Comparison of ENCODE assay signal across 16 cellular contexts in genomic region chr4:42359686-42360085, GRCh38. TPM values are rescaled to one million over a fixed set of nuclear protein-coding genes. Genes with fewer than 3 reads are reported as not detected.
DNase-seq lines count a peak whose midpoint lies in the region; ATAC-seq and TF ChIP-seq lines count a peak whose summit lies in the region.
"Had no signal": no experiment of that assay in that cellular context is flagged by ENCODE, and none has a peak within 500 bp of the region (broad histone marks: within the 10 kb centered on the region; RNA-seq: fewer than 3 reads in every experiment).

No MANE protein-coding gene starts in this region.

- H4K8ac ChIP-seq in IMR-90 (ENCODE audit: low read depth in 2 of 2, low read length in 2 of 2) (no peak overlapping the region), mesenchymal stem cell (ENCODE audit: low read length) (no peak overlapping the region)

- H3K4me3 ChIP-seq in IMR-90 (ENCODE audit: insufficient read depth, low read depth, low read length) (peak overlapping the region; percentile 41), mesenchymal stem cell (ENCODE audit: insufficient read depth in 1 of 2, low read depth in 1 of 2, low read length in 2 of 2) (peak overlapping the region in 1 of 2 experiments; percentile 78)
- H3K4me3 ChIP-seq: SJCRH30 had no signal

- no peak overlapping the region for H3K27ac Mint-ChIP-seq in T-cell
- H3K27ac Mint-ChIP-seq in CD4-positive, alpha-beta T cell = no peak overlapping the region
- H3K27ac Mint-ChIP-seq: activated naive CD8-positive, alpha-beta T cell treated with anti-CD3 and anti-CD28 coated beads for 36 hours; progenitor cell of endocrine pancreas had no signal

- H2BK15ac ChIP-seq in IMR-90 (ENCODE audit: low read depth, low read length) (no peak overlapping the region), mesenchymal stem cell (ENCODE audit: low read depth, poor library complexity, severe bottlenecking) (no peak overlapping the region)

- H2BK20ac ChIP-seq in IMR-90 (ENCODE audit: low read depth, low read length) = no peak overlapping the region

- WGBS in IMR-90 (ENCODE audit: extremely low coverage in 2 of 2, insufficient read length in 1 of 2), 2 experiments = no CpG with 5 or more reads among the region's 5 CpGs
- 89% methylated on average over 5 of the region's 5 CpGs for WGBS in mesenchymal stem cell

- H3K4me1 Mint-ChIP-seq in T-cell = peaks cover 0 to 9% (median 2%) of the 10 kb centered on the region in 3 donors
- no peaks in the 10 kb centered on the region for H3K4me1 Mint-ChIP-seq in CD4-positive, alpha-beta T cell (ENCODE audit: low read depth)

- no peak overlapping the region for H3K23ac ChIP-seq in IMR-90 (ENCODE audit: low read depth, low read length)
- H3K23ac ChIP-seq in mesenchymal stem cell (ENCODE audit: low read length in 2 of 2) = no peak overlapping the region

- H2BK5ac ChIP-seq in IMR-90 (ENCODE audit: low read depth, low read length, poor library complexity, severe bottlenecking) (no peak overlapping the region), mesenchymal stem cell (ENCODE audit: low read depth, low read length, poor library complexity, severe bottlenecking) (no peak overlapping the region)

- peak; percentile 11 for DNase-seq in A172 (ENCODE audit: low spot score)
- DNase-seq in IMR-90 = peak; percentile 45
- peak; percentile 15 for DNase-seq in dermis blood vessel endothelial cell
- no peak for DNase-seq in mesenchymal stem cell
- no peak for DNase-seq in T-cell
- no peak for DNase-seq in CD4-positive, alpha-beta T cell
- DNase-seq: activated naive CD8-positive, alpha-beta T cell treated with anti-CD3 and anti-CD28 coated beads for 36 hours; activated T-cell treated with anti-CD3 and anti-CD28 coated beads, Interleukin-2, amount 50 U/mL, for 4 hours; left colon; naive B cell; NCI-H1105; SJCRH30 had no signal

- intact Hi-C loops in IMR-90 (cut with micrococcal nuclease) = no loop called here
- intact Hi-C loops in CD4-positive, alpha-beta T cell (cut with DNase I, micrococcal nuclease) = no loop called here

- H2BK12ac ChIP-seq in mesenchymal stem cell (ENCODE audit: low read length in 2 of 2) = no peak overlapping the region

- ATAC-seq in IMR-90 (ENCODE audit: low read depth) = peak; percentile 69
- ATAC-seq in T-cell (replicated peaks in 1 of 4) = no peak
- no peak for ATAC-seq in CD4-positive, alpha-beta T cell (ENCODE audit: poor library complexity)
- ATAC-seq in HG02884 (IDR thresholded peaks at IDR 0.05; ENCODE audit: unreplicated experiment) = no peak
- no peak for ATAC-seq in GM19463 (IDR thresholded peaks at IDR 0.05; ENCODE audit: unreplicated experiment)
- ATAC-seq: activated T-cell treated with anti-CD3 and anti-CD28 coated beads, Interleukin-2, amount 50 U/mL, for 4 hours; left colon had no signal

- BruUV-seq in IMR-90 (replicated peaks; lab: Mats Ljungman, UMichigan) = no TSS peak

- H2AFZ ChIP-seq in IMR-90 (replicated peaks; ENCODE audit: low read length, poor library complexity) (no peak overlapping the region), mesenchymal stem cell (ENCODE audit: low read depth, low read length) (no peak overlapping the region)

- H3K14ac ChIP-seq in IMR-90 (replicated peaks; ENCODE audit: low read depth, low read length) (no peak overlapping the region), mesenchymal stem cell (ENCODE audit: low read length in 2 of 2) (no peak overlapping the region)

- peak overlapping the region; percentile 61; the same call in 1 of the 2 replicates for H3K18ac ChIP-seq in IMR-90 (ENCODE audit: low read depth, low read length)
- no peak overlapping the region for H3K18ac ChIP-seq in mesenchymal stem cell (ENCODE audit: low read depth in 1 of 2, low read length in 2 of 2)

- no peak overlapping the region for H3K56ac ChIP-seq in IMR-90 (ENCODE audit: extremely low read depth, insufficient read depth, low read length)

- H3K9me1 ChIP-seq in IMR-90 (ENCODE audit: insufficient read depth, low read length) = no peaks in the 10 kb centered on the region

- no peak overlapping the region for H4K91ac ChIP-seq in IMR-90 (ENCODE audit: insufficient read depth, low read depth, low read length)
- H4K91ac ChIP-seq in mesenchymal stem cell (ENCODE audit: low read length) = no peak overlapping the region

- H3K27ac ChIP-seq in IMR-90 (ENCODE audit: insufficient read depth, low read length) = peak overlapping the region; percentile 70; the same call in 1 of the 2 replicates
- H3K27ac ChIP-seq in mesenchymal stem cell (ENCODE audit: low read length, poor library complexity, severe bottlenecking) = no peak overlapping the region
- no peak overlapping the region for H3K27ac ChIP-seq in CD4-positive, alpha-beta T cell (ENCODE audit: low read depth, low read length)
- H3K27ac ChIP-seq: SJCRH30 had no signal

- peaks cover 2% of the 10 kb centered on the region for H3K9me3 ChIP-seq in IMR-90 (ENCODE audit: control insufficient read depth, insufficient read depth, low read length)
- no peaks in the 10 kb centered on the region for H3K9me3 ChIP-seq in mesenchymal stem cell (ENCODE audit: control insufficient read depth, low read length)
- no peaks in the 10 kb centered on the region for H3K9me3 ChIP-seq in CD4-positive, alpha-beta T cell (ENCODE audit: control insufficient read depth, low read length)
- H3K9me3 ChIP-seq: SJCRH30 had no signal

- H3K36me3 Mint-ChIP-seq in T-cell = no peaks in the 10 kb centered on the region
- no peaks in the 10 kb centered on the region for H3K36me3 Mint-ChIP-seq in CD4-positive, alpha-beta T cell (ENCODE audit: low read depth)
- H3K36me3 Mint-ChIP-seq: activated naive CD8-positive, alpha-beta T cell treated with anti-CD3 and anti-CD28 coated beads for 36 hours; naive B cell had no signal

- no peaks in the 10 kb centered on the region for H3K27me3 ChIP-seq in IMR-90 (ENCODE audit: control insufficient read depth, insufficient read depth, low read length)
- no peaks in the 10 kb centered on the region for H3K27me3 ChIP-seq in mesenchymal stem cell (ENCODE audit: control insufficient read depth in 1 of 2, insufficient read depth in 1 of 2, low read length in 2 of 2)
- peaks cover 10% of the 10 kb centered on the region for H3K27me3 ChIP-seq in CD4-positive, alpha-beta T cell (ENCODE audit: control insufficient read depth, insufficient read depth, low read length)

- TF ChIP-seq POLR2A in IMR-90 (IDR thresholded peaks at IDR 0.05; ENCODE audit: low read depth, low read length) = no peak

- dilution Hi-C loops in IMR-90 (cut with HindIII; ENCODE audit: low sequenced_read_pairs, unreplicated experiment) = no loop called here

- TF ChIP-seq CTCF in IMR-90 (conservative IDR thresholded peaks at IDR 0.05; ENCODE audit: low read depth, low read length) = no peak
- TF ChIP-seq CTCF in CD4-positive, alpha-beta T cell (IDR thresholded peaks at IDR 0.05) = no peak

- H3K4me2 ChIP-seq in IMR-90 (ENCODE audit: low read depth, low read length) (peak overlapping the region; percentile 82), mesenchymal stem cell (ENCODE audit: low read length, poor library complexity, severe bottlenecking) (no peak overlapping the region)

- H4K20me1 ChIP-seq in IMR-90 (ENCODE audit: insufficient read depth, low read length) = no peaks in the 10 kb centered on the region

- in situ Hi-C loops in IMR-90 (cut with MboI; ENCODE audit: low sequenced_read_pairs) = no loop called here

- peaks cover 0 to 4% (median 3%) of the 10 kb centered on the region in 3 donors for H3K9me3 Mint-ChIP-seq in T-cell
- no peaks in the 10 kb centered on the region for H3K9me3 Mint-ChIP-seq in CD4-positive, alpha-beta T cell
- H3K9me3 Mint-ChIP-seq: activated naive CD8-positive, alpha-beta T cell treated with anti-CD3 and anti-CD28 coated beads for 36 hours had no signal

- H3K4ac ChIP-seq in IMR-90 (ENCODE audit: low read depth, low read length) (no peak overlapping the region), mesenchymal stem cell (ENCODE audit: low read depth in 1 of 2, low read length in 2 of 2) (no peak overlapping the region)

- no peak overlapping the region; the same call in 1 of the 2 replicates for H4K5ac ChIP-seq in IMR-90 (ENCODE audit: low read depth, low read length)

- H3K36me3 ChIP-seq in IMR-90 (ENCODE audit: control insufficient read depth, insufficient read depth, low read length) (no peaks in the 10 kb centered on the region), mesenchymal stem cell (ENCODE audit: control insufficient read depth in 1 of 2, insufficient read depth in 2 of 2, low read depth in 1 of 2, low read length in 2 of 2) (no peaks in the 10 kb centered on the region)
- H3K36me3 ChIP-seq: SJCRH30 had no signal

- CTCF ChIA-PET in IMR-90 (lab: Yijun Ruan, JAX) (interaction anchor here (0.9 to 1.1 kb wide), 2 partner anchors 12 to 77 kb away, joined by 4 to 5 read pairs; no protein-coding TSS in a partner anchor), T-cell (lab: Charles Lee) (no interaction called here)
- CTCF ChIA-PET in CD4-positive, alpha-beta T cell (lab: Charles Lee) = no interaction called here

- H3K9ac ChIP-seq in IMR-90 (ENCODE audit: low read depth, low read length) (peak overlapping the region; percentile 66), mesenchymal stem cell (ENCODE audit: low read length) (peak overlapping the region; percentile 82)

- H3K79me1 ChIP-seq in IMR-90 (ENCODE audit: low read depth in 1 of 2, low read length in 2 of 2) = no peaks in the 10 kb centered on the region
- no peaks in the 10 kb centered on the region for H3K79me1 ChIP-seq in mesenchymal stem cell (replicated peaks; ENCODE audit: low read length, poor library complexity, severe bottlenecking)

- peaks cover 34 to 37% of the 10 kb centered on the region in 2 donors for H3K27me3 Mint-ChIP-seq in T-cell
- H3K27me3 Mint-ChIP-seq in CD4-positive, alpha-beta T cell = peaks cover 41% of the 10 kb centered on the region

- no peak overlapping the region for H2AK9ac ChIP-seq in IMR-90 (replicated peaks; ENCODE audit: low read depth, low read length, poor library complexity)

- no peak for TF ChIP-seq RAD21 in IMR-90 (IDR thresholded peaks at IDR 0.05; ENCODE audit: low read length)

- H2BK120ac ChIP-seq in IMR-90 (ENCODE audit: low read depth, low read length) (no peak overlapping the region), mesenchymal stem cell (ENCODE audit: low read depth, low read length) (no peak overlapping the region)

- H2AK5ac ChIP-seq in IMR-90 (ENCODE audit: low read depth, low read length) (no peak overlapping the region), mesenchymal stem cell (ENCODE audit: low read length, severe bottlenecking) (no peak overlapping the region)

- H3K4me3 Mint-ChIP-seq in T-cell = no peak overlapping the region
- H3K4me3 Mint-ChIP-seq in CD4-positive, alpha-beta T cell = no peak overlapping the region
- H3K4me3 Mint-ChIP-seq: activated naive CD8-positive, alpha-beta T cell treated with anti-CD3 and anti-CD28 coated beads for 36 hours; activated T-cell treated with anti-CD3 and anti-CD28 coated beads, Interleukin-2, amount 50 U/mL, for 4 hours; naive B cell had no signal

- POLR2A ChIA-PET in IMR-90 (lab: Charles Lee; ENCODE audit: unreplicated experiment) (interaction anchor here (1.1 kb wide), 1 partner anchor 9 kb away, joined by 3 read pairs; no protein-coding TSS in a partner anchor), T-cell (lab: Charles Lee) (no interaction called here)
- POLR2A ChIA-PET in CD4-positive, alpha-beta T cell (lab: Charles Lee) = no interaction called here

- H3K4me1 ChIP-seq in IMR-90 (ENCODE audit: control insufficient read depth, insufficient read depth, low read length) (peaks cover 9% of the 10 kb centered on the region; the same call in 1 of the 2 replicates), mesenchymal stem cell (ENCODE audit: control insufficient read depth, insufficient read depth, low read depth, low read length) (peaks cover 2% of the 10 kb centered on the region)
- H3K4me1 ChIP-seq: SJCRH30 had no signal

RNA-seq across cellular contexts. Expression of gene SHISA3, which starts 37.6 kb away (rescaled TPM):
- 3.1 and 3.9 TPM in 2 replicates for total RNA-seq in A172 (2014; rRNA removed; shearing (Covaris generic))
- total RNA-seq in IMR-90 (2012; rRNA removed) = under 0.01 and 0.18 TPM in 2 replicates
- polyA plus RNA-seq in IMR-90 (2012; rRNA removed) = 0.77 and 0.85 TPM in 2 replicates
- polyA plus RNA-seq in IMR-90 (2012; cell fraction: cytosol; rRNA removed) = 0.10 and 1.1 TPM in 2 replicates
- polyA plus RNA-seq in IMR-90 (2012; cell fraction: nucleus; rRNA removed; ENCODE audit: low replicate concordance) = 0.44 and 0.59 TPM in 2 replicates
- 2.0 and 2.7 TPM in 2 replicates for total RNA-seq in dermis blood vessel endothelial cell
- polyA plus RNA-seq in mesenchymal stem cell (2013, experiment 1 of 2) = 1.1 TPM
- polyA plus RNA-seq in mesenchymal stem cell (2013, experiment 2 of 2) = 1.2 TPM
- under 1 TPM in 1 of 5 donors, not detected in 4; 0.35 TPM for total RNA-seq in T-cell
- not detected for total RNA-seq in CD4-positive, alpha-beta T cell
- total RNA-seq: SJCRH30, temporal lobe had no signal

Comparison
In these comparisons a context has a peak if more than half of its experiments do, and no peak if none do; other contexts are left out.
1. DNase-seq: peak in A172 (single experiment), IMR-90 (single experiment) and dermis blood vessel endothelial cell (single experiment); none in mesenchymal stem cell (single experiment), T-cell (0 of 34) and CD4-positive, alpha-beta T cell (0 of 10).